In the genomic region with DNA sequence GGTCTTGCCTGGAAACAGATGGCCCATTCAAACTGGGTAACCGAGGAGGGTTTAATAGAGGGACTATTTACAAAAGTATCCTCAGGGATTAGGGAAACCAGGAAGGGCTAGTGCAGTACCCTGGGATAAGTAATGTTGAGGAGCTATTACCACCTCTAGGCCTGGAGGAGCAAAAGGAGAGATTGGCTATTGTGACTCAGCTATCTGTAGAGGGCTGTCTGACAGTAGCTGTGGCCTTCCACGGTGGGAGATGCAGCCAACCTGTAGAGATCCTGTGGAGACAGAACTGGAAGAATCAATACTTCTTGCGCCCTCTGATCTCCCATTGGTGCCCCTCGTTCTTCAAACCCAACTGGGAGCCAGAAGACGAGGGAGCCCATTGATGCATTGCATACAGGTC, we compare ENCODE assay signal across 31 cellular contexts. TPM values are rescaled to one million over a fixed set of nuclear protein-coding genes. Genes with fewer than 3 reads are reported as not detected.
DNase-seq lines count a peak whose midpoint lies in the region; ATAC-seq, FAIRE-seq and TF ChIP-seq lines count a peak whose summit lies in the region.
"Had no signal": no experiment of that assay in that cellular context is flagged by ENCODE, and none has a peak within 500 bp of the region (broad histone marks: within the 10 kb centered on the region; RNA-seq: fewer than 3 reads in every experiment).

No MANE protein-coding gene starts in this region.

- H4K20me1 ChIP-seq in HepG2 (ENCODE audit: insufficient read depth, low read length) (no peaks in the 10 kb centered on the region), neural progenitor cell (ENCODE audit: low read depth) (no peaks in the 10 kb centered on the region)

- 91% methylated on average over 5 of the region's 5 CpGs for WGBS in HepG2 (ENCODE audit: low lambda C conversion rate)
- 55% methylated on average over 3 of the region's 5 CpGs for WGBS in right lobe of liver (ENCODE audit: insufficient coverage, low coverage, low lambda C conversion rate, missing lambda C conversion rate)

- no peak overlapping the region for H3K4me3 Mint-ChIP-seq in WTC11
- no peak overlapping the region for H3K4me3 Mint-ChIP-seq in neural progenitor cell
- H3K4me3 Mint-ChIP-seq: CD8-positive, alpha-beta memory T cell; HFFc6; neural crest cell had no signal

- H3K4me1 ChIP-seq in HepG2 (ENCODE audit: insufficient read depth, low read length), result peaks cover 4% of the 10 kb centered on the region
- H3K4me1 ChIP-seq in right lobe of liver, result no peaks in the 10 kb centered on the region
- no peaks in the 10 kb centered on the region for H3K4me1 ChIP-seq in neural progenitor cell
- H3K4me1 ChIP-seq in Peyer's patch, result no peaks in the 10 kb centered on the region
- H3K4me1 ChIP-seq: BE2C, parathyroid adenoma, right atrium auricular region, spleen had no signal

- TF ChIP-seq CTCF in HepG2 (CRISPR knock-in tag; IDR thresholded peaks at IDR 0.05) (no peak), right lobe of liver (IDR thresholded peaks at IDR 0.05) (no peak), WTC11 (IDR thresholded peaks at IDR 0.05) (no peak), neural progenitor cell (IDR thresholded peaks at IDR 0.05) (no peak), Peyer's patch (IDR thresholded peaks at IDR 0.05) (no peak)

- no peak for TF ChIP-seq RAD21 in HepG2 (CRISPR knock-in tag; IDR thresholded peaks at IDR 0.05)

- no TSS peak for BruUV-seq in HepG2 (replicated peaks; lab: Mats Ljungman, UMichigan)

- H3K9ac ChIP-seq in HepG2 (ENCODE audit: insufficient read depth, low read depth, low read length), result no peak overlapping the region
- H3K9ac ChIP-seq in neural progenitor cell, result no peak overlapping the region
- H3K9ac ChIP-seq: GM23248, parathyroid adenoma had no signal

- no peak overlapping the region for H3K4me2 ChIP-seq in HepG2 (ENCODE audit: low read depth, low read length)
- no peak overlapping the region for H3K4me2 ChIP-seq in neural progenitor cell

- DNase-seq in NOMO-1 treated with DMSO at 0.1 percent for 48 hours (lab: John Stamatoyannopoulos, UW; ENCODE audit: unreplicated experiment) (peak; percentile 32), NOMO-1 treated with dmso at 0.1 percent for 144 hours (lab: John Stamatoyannopoulos, UW; ENCODE audit: unreplicated experiment) (no peak), HepG2 (ENCODE audit: low spot score) (no peak), right lobe of liver (no peak), WTC11 (ENCODE audit: low spot score) (no peak), neural progenitor cell (ENCODE audit: low spot score) (peak; percentile 7), Peyer's patch (no peak), anterior cingulate cortex (lab: John Stamatoyannopoulos, UW) (no peak)
- DNase-seq: ACHN; activated gamma-delta T cell treated with Interleukin-2 at 50 U/mL for 16 hours; BE2C; brain microvascular endothelial cell; CD8-positive, alpha-beta memory T cell; dorsolateral prefrontal cortex; GM23248; HFFc6; hippocampal formation; Kasumi-1; left cardiac atrium; mammary epithelial cell; NCI-H1105; NCI-H2029; NCI-H345; NK-92 treated with Interleukin-12 subunit alpha and Interleukin-12 subunit beta, amount 100 ng/mL, for 24 hours; spleen; stimulated activated CD4-positive, alpha-beta T cell treated with anti-CD3 and anti-CD28 coated beads, Interleukin-2, amount 100 ng/mL, for 48 hours; substantia nigra had no signal

- H3K4me1 Mint-ChIP-seq in WTC11, result no peaks in the 10 kb centered on the region
- H3K4me1 Mint-ChIP-seq in neural progenitor cell, result no peaks in the 10 kb centered on the region
- H3K4me1 Mint-ChIP-seq: neural crest cell had no signal

- in situ Hi-C loops in HepG2 (cut with HindIII; ENCODE audit: extremely low pct_ligation_motif_present, low pct_unique_long_range_greater_than_20kb), result no loop called here

- no peak overlapping the region for H2AFZ ChIP-seq in HepG2 (ENCODE audit: low read length)
- H2AFZ ChIP-seq in neural progenitor cell (replicated peaks), result no peak overlapping the region
- H2AFZ ChIP-seq: GM23248, parathyroid adenoma had no signal

- ATAC-seq in HepG2 (peak; percentile 65), right lobe of liver (no peak), WTC11 (peak; percentile 65)
- ATAC-seq: left cardiac atrium had no signal

- no peaks in the 10 kb centered on the region for H3K36me3 ChIP-seq in HepG2 (replicated peaks in 1 of 2; ENCODE audit: control insufficient read depth in 1 of 2, insufficient read depth in 2 of 2, low read length in 2 of 2)
- no peaks in the 10 kb centered on the region for H3K36me3 ChIP-seq in right lobe of liver
- no peaks in the 10 kb centered on the region for H3K36me3 ChIP-seq in neural progenitor cell
- no peaks in the 10 kb centered on the region for H3K36me3 ChIP-seq in Peyer's patch
- H3K36me3 ChIP-seq: BE2C, brain microvascular endothelial cell, right atrium auricular region, spleen had no signal

- H3K9me3 ChIP-seq in HepG2 (ENCODE audit: low read length) (no peaks in the 10 kb centered on the region), right lobe of liver (no peaks in the 10 kb centered on the region), neural progenitor cell (ENCODE audit: low read depth) (peaks cover 8% of the 10 kb centered on the region), Peyer's patch (no peaks in the 10 kb centered on the region)
- H3K9me3 ChIP-seq: BE2C, right atrium auricular region had no signal

- no peak overlapping the region for H3K27ac ChIP-seq in HepG2 (ENCODE audit: extremely low read length, insufficient read depth, low read length)
- no peak overlapping the region for H3K27ac ChIP-seq in right lobe of liver
- H3K27ac ChIP-seq in neural progenitor cell, result no peak overlapping the region
- H3K27ac ChIP-seq in Peyer's patch, result no peak overlapping the region
- H3K27ac ChIP-seq: brain microvascular endothelial cell, dorsolateral prefrontal cortex, GM23248, parathyroid adenoma, right atrium auricular region, spleen had no signal

- TF ChIP-seq EP300 in HepG2 (IDR thresholded peaks at IDR 0.05; ENCODE audit: low read depth in 2 of 2, low read length in 2 of 2) (no peak), HepG2 (CRISPR knock-in tag; IDR thresholded peaks at IDR 0.05; ENCODE audit: borderline replicate concordance) (no peak)

- H3K36me3 Mint-ChIP-seq in WTC11 (no peaks in the 10 kb centered on the region), neural progenitor cell (no peaks in the 10 kb centered on the region)
- H3K36me3 Mint-ChIP-seq: CD8-positive, alpha-beta memory T cell had no signal

- no peak overlapping the region for H3K27ac Mint-ChIP-seq in WTC11
- no peak overlapping the region for H3K27ac Mint-ChIP-seq in neural progenitor cell
- H3K27ac Mint-ChIP-seq: HFFc6 had no signal

- peaks cover 3% of the 10 kb centered on the region; the same call in 1 of the 2 replicates for H3K27me3 Mint-ChIP-seq in WTC11 (ENCODE audit: low read depth)
- H3K27me3 Mint-ChIP-seq in neural progenitor cell (ENCODE audit: insufficient read depth, low read depth), result peaks cover 2% of the 10 kb centered on the region
- H3K27me3 Mint-ChIP-seq: CD8-positive, alpha-beta memory T cell had no signal

- peaks cover 10% of the 10 kb centered on the region for H3F3A ChIP-seq in neural progenitor cell (ENCODE audit: low read depth)

- TF ChIP-seq POLR2A in HepG2 (IDR thresholded peaks at IDR 0.05; ENCODE audit: insufficient read depth in 1 of 2, low read depth in 2 of 2, low read length in 2 of 2) (no peak), right lobe of liver (IDR thresholded peaks at IDR 0.05) (no peak), Peyer's patch (IDR thresholded peaks at IDR 0.05) (no peak)

- FAIRE-seq in HepG2 (lab: Jason Lieb, UNC), result no peak
- FAIRE-seq: endothelial cell of umbilical vein had no signal

- CTCF ChIA-PET in HepG2 (lab: Yijun Ruan, JAX; ENCODE audit: low intra/inter-chr PET ratio, low total read pairs), result no interaction called here
- CTCF ChIA-PET in WTC11 (lab: Charles Lee), result no interaction called here

- no peaks in the 10 kb centered on the region for H3K9me3 Mint-ChIP-seq in WTC11
- no peaks in the 10 kb centered on the region for H3K9me3 Mint-ChIP-seq in neural progenitor cell
- H3K9me3 Mint-ChIP-seq: CD8-positive, alpha-beta memory T cell; HFFc6 had no signal

- H3K4me3 ChIP-seq in HepG2 (replicated peaks in 1 of 3; ENCODE audit: insufficient read depth in 1 of 3, low read depth in 2 of 3, low read length in 3 of 3) (no peak overlapping the region), right lobe of liver (no peak overlapping the region), neural progenitor cell (no peak overlapping the region), Peyer's patch (no peak overlapping the region)
- H3K4me3 ChIP-seq: dorsolateral prefrontal cortex, GM23248, right atrium auricular region, spleen had no signal

- intact Hi-C loops in HepG2 (cut with micrococcal nuclease; ENCODE audit: unreplicated experiment), result no loop called here
- intact Hi-C loops in right lobe of liver (cut with DNase I), result no loop called here

- POLR2A ChIA-PET in HepG2 (lab: Yijun Ruan, JAX) (no interaction called here), WTC11 (lab: Charles Lee) (no interaction called here)

- no peaks in the 10 kb centered on the region for H3K79me2 ChIP-seq in HepG2 (ENCODE audit: insufficient read depth, low read length)
- no peaks in the 10 kb centered on the region for H3K79me2 ChIP-seq in neural progenitor cell (ENCODE audit: low read depth)
- H3K79me2 ChIP-seq: parathyroid adenoma had no signal

- H3K27me3 ChIP-seq in HepG2 (ENCODE audit: control insufficient read depth in 1 of 2, insufficient read depth in 2 of 2, low read length in 2 of 2) (no peaks in the 10 kb centered on the region), right lobe of liver (no peaks in the 10 kb centered on the region), neural progenitor cell (no peaks in the 10 kb centered on the region), Peyer's patch (no peaks in the 10 kb centered on the region)
- H3K27me3 ChIP-seq: BE2C, brain microvascular endothelial cell, right atrium auricular region had no signal

RNA-seq across cellular contexts. Expression of a gene that starts 34.1 kb away (rescaled TPM):
- 357 and 581 TPM in 2 replicates for total RNA-seq in HepG2 (2016; rRNA removed; fragmentation: Illumina TruSeq; extraction: Trizol)
- total RNA-seq in HepG2 (2016; cell fraction: cytosol; rRNA removed; fragmentation: Illumina TruSeq; extraction: Trizol; ENCODE audit: low read depth), result 39.1 and 45.2 TPM in 2 replicates
- 349 and 590 TPM in 2 replicates for total RNA-seq in HepG2 (2016; cell fraction: insoluble cytoplasmic fraction; rRNA removed; fragmentation: Illumina TruSeq; extraction: Trizol)
- total RNA-seq in HepG2 (2016; cell fraction: membrane; rRNA removed; fragmentation: Illumina TruSeq; extraction: Trizol), result 147 and 153 TPM in 2 replicates
- 192 and 216 TPM in 2 replicates for total RNA-seq in HepG2 (2016; cell fraction: nucleus; rRNA removed; fragmentation: Illumina TruSeq; extraction: Trizol)
- 227 and 314 TPM in 2 replicates for polyA plus RNA-seq in HepG2 (2011; rRNA removed)
- polyA plus RNA-seq in HepG2 (2011; cell fraction: cytosol; rRNA removed), result 147 and 185 TPM in 2 replicates
- 92.7 and 110 TPM in 2 replicates for polyA plus RNA-seq in HepG2 (2011; cell fraction: nucleus; rRNA removed)
- polyA plus RNA-seq in HepG2 (2012), result 161 and 256 TPM in 2 replicates
- 11.1 and 12.4 TPM in 2 replicates for polyA plus RNA-seq in HepG2 (2016; cell fraction: cytosol; fragmentation: Illumina TruSeq; extraction: Trizol; ENCODE audit: low read depth)
- 353 and 377 TPM in 2 replicates for polyA plus RNA-seq in HepG2 (2016; cell fraction: insoluble cytoplasmic fraction; fragmentation: Illumina TruSeq; extraction: Trizol; ENCODE audit: low read depth)
- polyA plus RNA-seq in HepG2 (2016; cell fraction: membrane; fragmentation: Illumina TruSeq; extraction: Trizol; ENCODE audit: low read depth), result 48.9 and 49.3 TPM in 2 replicates
- polyA plus RNA-seq in HepG2 (2016; cell fraction: nucleus; fragmentation: Illumina TruSeq; extraction: Trizol; ENCODE audit: insufficient read depth, low read depth), result 170 and 191 TPM in 2 replicates
- polyA minus RNA-seq in HepG2 (2011; rRNA and poly(A)+ RNA removed; ENCODE audit: low replicate concordance), result 81.9 and 319 TPM in 2 replicates
- 374 and 443 TPM in 2 replicates for polyA minus RNA-seq in HepG2 (2011; cell fraction: cytosol; rRNA and poly(A)+ RNA removed)
- 200 and 259 TPM in 2 replicates for polyA minus RNA-seq in HepG2 (2011; cell fraction: nucleus; rRNA and poly(A)+ RNA removed)
- 10 to 100 TPM; 36.0 to 63.7 (median 44.7) TPM for total RNA-seq in right lobe of liver
- total RNA-seq in WTC11 (2021), result 13.7 to 14.6 TPM (median 13.9 TPM) in 3 replicates
- total RNA-seq in neural progenitor cell (ENCODE audit: low replicate concordance), result 20.9 and 32.2 TPM in 2 replicates
- total RNA-seq in Peyer's patch, result 10 to 100 TPM; 41.1 to 56.7 (median 50.7) TPM

Comparison
In these comparisons a context has a peak if more than half of its experiments do, and no peak if none do; other contexts are left out.
1. DNase-seq: peak in NOMO-1 treated with DMSO at 0.1 percent for 48 hours (single experiment) and neural progenitor cell (single experiment); none in NOMO-1 treated with dmso at 0.1 percent for 144 hours (single experiment), HepG2 (single experiment), right lobe of liver (0 of 3), WTC11 (single experiment), Peyer's patch (0 of 3) and anterior cingulate cortex (0 of 58).
2. ATAC-seq: peak in HepG2 (single experiment) and WTC11 (single experiment); none in right lobe of liver (0 of 4).